In the genomic region with DNA sequence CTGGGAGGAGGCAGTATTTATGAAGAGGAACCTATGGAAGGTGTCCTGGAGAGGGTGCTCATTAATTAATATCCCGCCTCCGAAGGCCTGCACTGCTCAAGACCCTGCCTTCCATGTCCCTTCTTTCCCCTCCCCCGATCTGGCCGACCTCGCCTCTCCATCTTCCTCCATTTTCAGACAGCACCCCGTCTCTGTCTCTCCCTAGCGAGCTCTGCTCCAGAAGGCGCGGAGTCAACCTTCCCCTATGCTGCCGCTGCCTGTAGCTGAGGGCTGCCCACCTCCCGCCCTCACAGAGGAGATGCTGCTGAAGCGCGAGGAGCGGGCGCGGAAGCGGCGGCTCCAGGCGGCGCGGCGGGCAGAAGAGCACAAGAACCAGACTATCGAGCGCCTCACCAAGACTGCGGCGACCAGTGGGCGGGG, we compare ENCODE assay signal across 8 cellular contexts. TPM values are rescaled to one million over a fixed set of nuclear protein-coding genes. Genes with fewer than 3 reads are reported as not detected.
A peak's percentile ranks its signal among the peaks of the same experiment; 100 is the strongest.
DNase-seq lines count a peak whose midpoint lies in the region; ATAC-seq and TF ChIP-seq lines count a peak whose summit lies in the region.

No MANE protein-coding gene starts in this region.

- H2AK5ac ChIP-seq in IMR-90 (ENCODE audit: low read depth, low read length), result 0 out of 2 replicates have a peak overlapping the region, but pooled peaks have one; percentile 6

- H3K14ac ChIP-seq in IMR-90 (replicated peaks; ENCODE audit: low read depth, low read length), result 0 out of 2 replicates have a peak overlapping the region, but pooled peaks have one; percentile 10

- peaks cover 15 to 42% of the 10 kb centered on the region in 2 experiments for H3K79me1 ChIP-seq in IMR-90 (ENCODE audit: low read depth in 1 of 2, low read length in 2 of 2)

- in situ Hi-C loops in IMR-90 (cut with MboI; ENCODE audit: low sequenced_read_pairs) (no loop called here), brain microvascular endothelial cell (cut with HindIII; ENCODE audit: low pct_ligation_motif_present, low sequenced_read_pairs) (no loop called here)

- peak; percentile 0; the same call in 1 of the 2 replicates for ATAC-seq in IMR-90 (ENCODE audit: low read depth)
- no peak for ATAC-seq in GM18505 (IDR thresholded peaks at IDR 0.05; ENCODE audit: unreplicated experiment)
- no peak for ATAC-seq in GM18873 (IDR thresholded peaks at IDR 0.05; ENCODE audit: low FRiP score, unreplicated experiment)
- no peak for ATAC-seq in GM21825 (IDR thresholded peaks at IDR 0.05; ENCODE audit: unreplicated experiment)

- peak overlapping the region; percentile 53 for H3K23ac ChIP-seq in IMR-90 (ENCODE audit: low read depth, low read length)

- H3K56ac ChIP-seq in IMR-90 (ENCODE audit: extremely low read depth, insufficient read depth, low read length), result no peak overlapping the region

- H2BK20ac ChIP-seq in IMR-90 (ENCODE audit: low read depth, low read length), result no peak overlapping the region

- no TSS peak for BruUV-seq in IMR-90 (replicated peaks; lab: Mats Ljungman, UMichigan)

- H4K91ac ChIP-seq in IMR-90 (ENCODE audit: insufficient read depth, low read depth, low read length), result peak overlapping the region; percentile 39; the same call in 1 of the 2 replicates

- H3K4me2 ChIP-seq in BLaER1 treated with 17β-estradiol and CSF1 and Interleukin-3, amounts not matched to agents 10 nM and 100 nM, result peak overlapping the region; percentile 94 to 99 (median 97)
- H3K4me2 ChIP-seq in IMR-90 (ENCODE audit: low read depth, low read length), result peak overlapping the region; percentile 92

- H3K4me3 ChIP-seq in BLaER1 treated with 17β-estradiol and CSF1 and Interleukin-3, amounts not matched to agents 10 nM and 100 nM, result peak overlapping the region; percentile 75 to 91 (median 80)
- H3K4me3 ChIP-seq in IMR-90 (ENCODE audit: insufficient read depth, low read depth, low read length) (peak overlapping the region; percentile 52), brain microvascular endothelial cell (ENCODE audit: low read depth, low read length) (peak overlapping the region; percentile 74)

- peak overlapping the region; percentile 75 for H2AK9ac ChIP-seq in IMR-90 (replicated peaks; ENCODE audit: low read depth, low read length, poor library complexity)

- TF ChIP-seq POLR2A in IMR-90 (IDR thresholded peaks at IDR 0.05; ENCODE audit: low read depth, low read length) (no peak), GM18505 (IDR thresholded peaks at IDR 0.05; ENCODE audit: borderline replicate concordance, extremely low read depth, insufficient read depth, insufficient read length) (no peak)

- no peak for TF ChIP-seq RAD21 in IMR-90 (IDR thresholded peaks at IDR 0.05; ENCODE audit: low read length)

- H4K8ac ChIP-seq in IMR-90 (ENCODE audit: low read depth in 2 of 2, low read length in 2 of 2), result peak overlapping the region; percentile 2 to 69; a peak in 2 of 4 replicates

- CTCF ChIA-PET in IMR-90 (lab: Yijun Ruan, JAX), result interaction anchor here (0.5 kb wide), 1 partner anchor 912 kb away, joined by 3 read pairs; no protein-coding TSS in a partner anchor

- no CpG with 5 or more reads among the region's 27 CpGs for WGBS in IMR-90 (ENCODE audit: extremely low coverage in 2 of 2, insufficient read length in 1 of 2), 2 experiments

- dilution Hi-C loops in IMR-90 (cut with HindIII; ENCODE audit: low sequenced_read_pairs, unreplicated experiment), result no loop called here

- H3K4me1 ChIP-seq in BLaER1 treated with 17β-estradiol and CSF1 and Interleukin-3, amounts not matched to agents 10 nM and 100 nM, result peaks cover 38 to 55% (median 47%) of the 10 kb centered on the region in 10 experiments
- H3K4me1 ChIP-seq in IMR-90 (ENCODE audit: control insufficient read depth, insufficient read depth, low read length), result peaks cover 10% of the 10 kb centered on the region

- H3K36me3 ChIP-seq in BLaER1 treated with 17β-estradiol and CSF1 and Interleukin-3, amounts not matched to agents 10 nM and 100 nM, result peaks cover 13 to 20% (median 16%) of the 10 kb centered on the region in 11 experiments
- H3K36me3 ChIP-seq in IMR-90 (ENCODE audit: control insufficient read depth, insufficient read depth, low read length) (peaks cover 11% of the 10 kb centered on the region), brain microvascular endothelial cell (replicated peaks) (peaks cover 12% of the 10 kb centered on the region)

- H3K9me3 ChIP-seq in BLaER1 treated with 17β-estradiol and CSF1 and Interleukin-3, amounts not matched to agents 10 nM and 100 nM (replicated peaks in 1 of 11), result no peaks in the 10 kb centered on the region
- H3K9me3 ChIP-seq in IMR-90 (ENCODE audit: control insufficient read depth, insufficient read depth, low read length), result no peaks in the 10 kb centered on the region

- peak overlapping the region; percentile 23 to 90 (median 85); a peak in 21 of 22 replicates for H3K27ac ChIP-seq in BLaER1 treated with 17β-estradiol and CSF1 and Interleukin-3, amounts not matched to agents 10 nM and 100 nM
- H3K27ac ChIP-seq in IMR-90 (ENCODE audit: insufficient read depth, low read length), result peak overlapping the region; percentile 69
- peak overlapping the region; percentile 32 for H3K27ac ChIP-seq in brain microvascular endothelial cell

- no peaks in the 10 kb centered on the region for H3K27me3 ChIP-seq in BLaER1 treated with 17β-estradiol and CSF1 and Interleukin-3, amounts not matched to agents 10 nM and 100 nM
- H3K27me3 ChIP-seq in IMR-90 (ENCODE audit: control insufficient read depth, insufficient read depth, low read length), result no peaks in the 10 kb centered on the region
- H3K27me3 ChIP-seq in brain microvascular endothelial cell (replicated peaks), result no peaks in the 10 kb centered on the region

- H3K4ac ChIP-seq in IMR-90 (ENCODE audit: low read depth, low read length), result peak overlapping the region; percentile 58

- intact Hi-C loops in IMR-90 (cut with micrococcal nuclease), result no loop called here

- H3K9me1 ChIP-seq in IMR-90 (ENCODE audit: insufficient read depth, low read length), result 0 out of 2 replicates have a peak, but pooled peaks cover 3% of the 10 kb centered on the region

- H4K5ac ChIP-seq in IMR-90 (ENCODE audit: low read depth, low read length), result peak overlapping the region; percentile 64

- no peak overlapping the region for H3K18ac ChIP-seq in IMR-90 (ENCODE audit: low read depth, low read length)

- H4K20me1 ChIP-seq in BLaER1 treated with 17β-estradiol and CSF1 and Interleukin-3, amounts not matched to agents 10 nM and 100 nM, result peaks cover 0 to 13% (median 0%) of the 10 kb centered on the region in 11 experiments; a peak in 4 of 22 replicates
- H4K20me1 ChIP-seq in IMR-90 (ENCODE audit: insufficient read depth, low read length), result no peaks in the 10 kb centered on the region

- H3K9ac ChIP-seq in BLaER1 treated with 17β-estradiol and CSF1 and Interleukin-3, amounts not matched to agents 10 nM and 100 nM, result peak overlapping the region; percentile 79 to 91 (median 85)
- H3K9ac ChIP-seq in IMR-90 (ENCODE audit: low read depth, low read length), result peak overlapping the region; percentile 64

- peak overlapping the region; percentile 77 for H2BK5ac ChIP-seq in IMR-90 (ENCODE audit: low read depth, low read length, poor library complexity, severe bottlenecking)

- POLR2A ChIA-PET in IMR-90 (lab: Charles Lee; ENCODE audit: unreplicated experiment), result no interaction called here

- no peak overlapping the region for H2BK120ac ChIP-seq in IMR-90 (ENCODE audit: low read depth, low read length)

- no peak overlapping the region for H2BK15ac ChIP-seq in IMR-90 (ENCODE audit: low read depth, low read length)

- peak overlapping the region; percentile 89 for H2AFZ ChIP-seq in IMR-90 (replicated peaks; ENCODE audit: low read length, poor library complexity)

- TF ChIP-seq CTCF in IMR-90 (conservative IDR thresholded peaks at IDR 0.05; ENCODE audit: low read depth, low read length), result no peak
- TF ChIP-seq CTCF in brain microvascular endothelial cell (IDR thresholded peaks at IDR 0.05; ENCODE audit: low read depth, low read length, missing control alignments), result peak; percentile 4

- peak; percentile 31 for DNase-seq in IMR-90
- DNase-seq in brain microvascular endothelial cell, result no peak
- DNase-seq in middle frontal gyrus (ENCODE audit: extremely low spot score, low spot score), result peak; percentile 30
- DNase-seq in T1000 (lab: John Stamatoyannopoulos, UW), result no peak

TF ChIP-seq in IMR-90, 13 proteins besides CTCF, POLR2A, EP300 and RAD21 (continues in another document):
- TF ChIP-seq MAZ (IDR thresholded peaks at IDR 0.05; ENCODE audit: borderline replicate concordance, low read depth, low read length), result no peak
- TF ChIP-seq, protein P1, sequence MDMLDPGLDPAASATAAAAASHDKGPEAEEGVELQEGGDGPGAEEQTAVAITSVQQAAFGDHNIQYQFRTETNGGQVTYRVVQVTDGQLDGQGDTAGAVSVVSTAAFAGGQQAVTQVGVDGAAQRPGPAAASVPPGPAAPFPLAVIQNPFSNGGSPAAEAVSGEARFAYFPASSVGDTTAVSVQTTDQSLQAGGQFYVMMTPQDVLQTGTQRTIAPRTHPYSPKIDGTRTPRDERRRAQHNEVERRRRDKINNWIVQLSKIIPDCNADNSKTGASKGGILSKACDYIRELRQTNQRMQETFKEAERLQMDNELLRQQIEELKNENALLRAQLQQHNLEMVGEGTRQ (IDR thresholded peaks at IDR 0.05; ENCODE audit: low read depth, low read length), result no peak
- TF ChIP-seq BHLHE40 (IDR thresholded peaks at IDR 0.05; ENCODE audit: low read depth, low read length), result no peak
- no peak for TF ChIP-seq RCOR1 (IDR thresholded peaks at IDR 0.05; ENCODE audit: insufficient replicate concordance, low read length)

RNA-seq across cellular contexts. Expression of a gene that starts 1.1 kb away (rescaled TPM):
- total RNA-seq in IMR-90 (2012; rRNA removed), result 22.2 and 22.9 TPM in 2 replicates
- 78.5 and 89.3 TPM in 2 replicates for polyA plus RNA-seq in IMR-90 (2012; rRNA removed)
- 114 and 155 TPM in 2 replicates for polyA plus RNA-seq in IMR-90 (2012; cell fraction: cytosol; rRNA removed)
- 453 and 544 TPM in 2 replicates for polyA plus RNA-seq in IMR-90 (2012; cell fraction: nucleus; rRNA removed; ENCODE audit: low replicate concordance)

RNA-seq across cellular contexts. Expression of a gene that starts 2.3 kb away (rescaled TPM):
- total RNA-seq in IMR-90 (2012; rRNA removed), result 4.5 and 5.3 TPM in 2 replicates
- 9.2 and 10.5 TPM in 2 replicates for polyA plus RNA-seq in IMR-90 (2012; rRNA removed)
- polyA plus RNA-seq in IMR-90 (2012; cell fraction: cytosol; rRNA removed), result 11.0 and 11.1 TPM in 2 replicates
- polyA plus RNA-seq in IMR-90 (2012; cell fraction: nucleus; rRNA removed; ENCODE audit: low replicate concordance), result 54.7 and 124 TPM in 2 replicates

RNA-seq across cellular contexts. Expression of a gene that starts 8.0 kb away (rescaled TPM):
- total RNA-seq in IMR-90 (2012; rRNA removed), result 17.8 and 21.0 TPM in 2 replicates
- 45.9 and 48.4 TPM in 2 replicates for polyA plus RNA-seq in IMR-90 (2012; rRNA removed)
- 50.7 and 51.7 TPM in 2 replicates for polyA plus RNA-seq in IMR-90 (2012; cell fraction: cytosol; rRNA removed)
- 144 and 264 TPM in 2 replicates for polyA plus RNA-seq in IMR-90 (2012; cell fraction: nucleus; rRNA removed; ENCODE audit: low replicate concordance)

RNA-seq across cellular contexts. Expression of a gene that starts 15.3 kb away (rescaled TPM):
- total RNA-seq in IMR-90 (2012; rRNA removed), result 5.2 and 6.7 TPM in 2 replicates
- 39.0 and 51.9 TPM in 2 replicates for polyA plus RNA-seq in IMR-90 (2012; rRNA removed)
- 41.9 and 42.8 TPM in 2 replicates for polyA plus RNA-seq in IMR-90 (2012; cell fraction: cytosol; rRNA removed)
- polyA plus RNA-seq in IMR-90 (2012; cell fraction: nucleus; rRNA removed; ENCODE audit: low replicate concordance), result 47.2 and 70.9 TPM in 2 replicates

RNA-seq across cellular contexts. Expression of a gene that starts 15.4 kb away (rescaled TPM):
- total RNA-seq in IMR-90 (2012; rRNA removed), result 9.4 and 11.1 TPM in 2 replicates
- 19.7 and 22.3 TPM in 2 replicates for polyA plus RNA-seq in IMR-90 (2012; rRNA removed)
- 12.9 and 13.5 TPM in 2 replicates for polyA plus RNA-seq in IMR-90 (2012; cell fraction: cytosol; rRNA removed)
- 92.0 and 105 TPM in 2 replicates for polyA plus RNA-seq in IMR-90 (2012; cell fraction: nucleus; rRNA removed; ENCODE audit: low replicate concordance)

Comparison
In these comparisons a context has a peak if more than half of its experiments do, and no peak if none do; other contexts are left out.
1. H3K27ac ChIP-seq: peak in every context shown above with its lines; median percentile 85 in BLaER1 treated with 17β-estradiol and CSF1 and Interleukin-3, amounts not matched to agents 10 nM and 100 nM; 69 in IMR-90; 32 in brain microvascular endothelial cell.
2. DNase-seq: peak in IMR-90 (single experiment) and middle frontal gyrus (single experiment); none in brain microvascular endothelial cell (single experiment) and T1000 (single experiment).
3. Peak in every context shown above with its lines, with median percentiles within 50 percentile points of each other: H3K4me3 ChIP-seq.